ENCODE assay signal across 1 cellular context in the genomic region with DNA sequence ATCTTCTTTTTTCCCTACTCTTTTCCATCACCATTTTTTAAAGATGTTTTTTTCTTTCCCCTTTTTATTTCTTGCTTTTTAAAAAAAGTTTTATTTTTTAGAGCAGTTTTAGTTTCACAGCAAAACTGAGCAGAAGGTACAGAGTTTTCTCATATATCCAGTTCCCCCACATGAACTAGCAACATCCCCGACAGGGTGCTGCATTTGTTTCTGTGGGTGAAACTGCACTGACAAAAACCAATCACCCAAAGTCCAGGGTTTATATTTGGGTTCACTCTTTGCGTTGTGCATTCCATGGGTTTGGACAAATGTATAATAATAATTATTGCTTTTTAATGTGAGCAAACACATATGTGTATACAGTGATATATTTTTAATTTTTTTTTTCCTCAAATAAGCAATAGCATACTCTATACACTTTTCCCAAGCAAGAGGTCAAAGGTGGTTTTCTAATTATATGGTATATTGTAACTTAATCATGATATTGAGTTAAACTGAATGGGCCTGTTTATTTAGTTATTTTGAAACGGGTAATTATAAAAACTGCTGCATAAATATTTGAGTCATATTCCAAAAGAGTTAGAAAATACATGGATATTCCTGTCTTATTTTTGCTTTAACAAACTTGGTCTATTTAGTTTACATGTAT.
A peak's percentile ranks its signal among the peaks of the same experiment; 100 is the strongest.
TF ChIP-seq lines count a peak whose summit lies in the region.

No MANE protein-coding gene starts in this region.

TF ChIP-seq in K562, 482 proteins besides CTCF, POLR2A, EP300 and RAD21 (continued from another document):
- TF ChIP-seq, protein P1, sequence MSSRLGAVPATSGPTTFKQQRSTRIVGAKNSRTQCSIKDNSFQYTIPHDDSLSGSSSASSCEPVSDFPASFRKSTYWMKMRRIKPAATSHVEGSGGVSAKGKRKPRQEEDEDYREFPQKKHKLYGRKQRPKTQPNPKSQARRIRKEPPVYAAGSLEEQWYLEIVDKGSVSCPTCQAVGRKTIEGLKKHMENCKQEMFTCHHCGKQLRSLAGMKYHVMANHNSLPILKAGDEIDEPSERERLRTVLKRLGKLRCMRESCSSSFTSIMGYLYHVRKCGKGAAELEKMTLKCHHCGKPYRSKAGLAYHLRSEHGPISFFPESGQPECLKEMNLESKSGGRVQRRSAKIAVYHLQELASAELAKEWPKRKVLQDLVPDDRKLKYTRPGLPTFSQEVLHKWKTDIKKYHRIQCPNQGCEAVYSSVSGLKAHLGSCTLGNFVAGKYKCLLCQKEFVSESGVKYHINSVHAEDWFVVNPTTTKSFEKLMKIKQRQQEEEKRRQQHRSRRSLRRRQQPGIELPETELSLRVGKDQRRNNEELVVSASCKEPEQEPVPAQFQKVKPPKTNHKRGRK (tag; IDR thresholded peaks at IDR 0.05), result 0 out of 2 replicates have a peak, but pooled peaks have one; percentile 17
- 0 out of 2 replicates have a peak, but pooled peaks have one; percentile 13 for TF ChIP-seq POLR2H (tag; IDR thresholded peaks at IDR 0.05; ENCODE audit: low read depth)
TF ChIP-seq in K562: peak in this region for 2.
